19 cellular contexts compared by ENCODE assay signal in genomic region chr12:44532940-44533339, GRCh38.
"Had no signal": no experiment of that assay in that cellular context is flagged by ENCODE, and none has a peak within 500 bp of the region (broad histone marks: within the 10 kb centered on the region; RNA-seq: fewer than 3 reads in every experiment).

No MANE protein-coding gene starts in this region.

- H3K36me3 Mint-ChIP-seq: IgD-negative memory B cell had no signal

- H3K9me3 ChIP-seq: SK-N-SH had no signal

- DNase-seq: Kasumi-1, MM.1S, NCI-H1092 treated with DMSO at 0.1 percent for 48 hours, NCI-H1436, NCI-H2029, NCI-H2081 treated with DMSO at 0.1 percent for 48 hours, NCI-H2227 treated with DMSO at 0.1 percent for 48 hours, NCI-H526, PC-3, SHP77, SK-N-SH, SW 1271, T-cell had no signal

- H3K27ac ChIP-seq: HL-60, KMS-11, RWPE1 had no signal

- H3K9me3 Mint-ChIP-seq: IgD-negative memory B cell, T-cell had no signal

- H3K4me3 ChIP-seq: K562 had no signal

- H3K27me3 Mint-ChIP-seq: IgD-negative memory B cell, T-cell had no signal

- H3K27ac Mint-ChIP-seq: IgD-negative memory B cell, T-cell had no signal

- ATAC-seq: K562, Panc1, PC-3, T-cell had no signal

- H3K4me3 Mint-ChIP-seq: IgD-negative memory B cell, T-cell had no signal

- H3K4me1 Mint-ChIP-seq: IgD-negative memory B cell had no signal
